ENCODE assay signal across 1 cellular context in the genomic region with DNA sequence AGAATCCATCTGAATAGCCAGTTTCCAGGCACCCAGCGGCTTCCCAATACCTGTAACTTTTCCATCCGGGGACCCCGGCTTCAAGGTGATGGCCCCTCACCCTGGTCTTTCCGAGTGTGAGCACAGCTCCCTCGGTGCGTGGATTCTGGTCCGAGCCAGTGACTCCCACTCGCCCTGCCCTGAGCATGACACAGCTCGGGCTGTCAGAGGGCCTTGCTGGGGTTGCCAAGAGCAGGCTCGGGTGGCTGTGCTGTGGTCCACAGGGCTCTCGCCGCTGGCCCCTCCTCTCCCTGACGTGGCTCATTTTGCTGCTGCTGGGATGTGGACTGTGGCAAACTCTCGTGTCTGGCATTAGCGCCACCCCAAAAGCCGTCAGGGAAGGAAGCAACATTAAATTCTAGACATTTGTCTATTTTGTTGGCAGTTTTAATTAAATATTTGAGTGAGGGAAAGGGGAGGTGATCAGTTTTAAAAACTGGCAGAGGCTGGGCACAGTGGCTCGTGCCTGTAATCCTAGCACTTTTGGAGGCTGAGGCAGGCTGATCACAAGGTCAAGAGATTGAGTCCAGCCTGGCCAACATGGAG.
TF ChIP-seq lines count a peak whose summit lies in the region.

No MANE protein-coding gene starts in this region.

TF ChIP-seq in HepG2, 621 proteins besides CTCF, POLR2A, EP300 and RAD21:
- TF ChIP-seq NFIC (IDR thresholded peaks at IDR 0.05; ENCODE audit: low read length) (no peak), ELF1 (CRISPR knock-in tag; IDR thresholded peaks at IDR 0.05) (no peak), SMARCC2 (IDR thresholded peaks at IDR 0.05) (no peak), AGO2 (optimal IDR thresholded peaks at IDR 0.05; ENCODE audit: low read depth, low read length) (peak; percentile 14), SRY (CRISPR knock-in tag; IDR thresholded peaks at IDR 0.05) (no peak), ZNF83 (CRISPR knock-in tag; IDR thresholded peaks at IDR 0.05; ENCODE audit: borderline replicate concordance) (no peak), CERS6 (CRISPR knock-in tag; IDR thresholded peaks at IDR 0.05) (no peak)
